In genomic region chr7:24701899-24702235, GRCh38 we compare ENCODE assay signal across 14 cellular contexts.
"Had no signal": no experiment of that assay in that cellular context is flagged by ENCODE, and none has a peak within 500 bp of the region (broad histone marks: within the 10 kb centered on the region; RNA-seq: fewer than 3 reads in every experiment).

No MANE protein-coding gene starts in this region.

- H3K27ac ChIP-seq: cardiac muscle cell, hepatocyte, sigmoid colon, stomach had no signal

- H3K9me3 Mint-ChIP-seq: activated naive CD4-positive, alpha-beta T cell treated with anti-CD3 and anti-CD28 coated beads for 36 hours; activated T-helper 17 cell treated with anti-CD3 and anti-CD28 coated beads, Interleukin-2, amount 50 U/mL, for 72 hours; memory B cell; natural killer cell had no signal

- H3K4me3 ChIP-seq: cardiac muscle cell, hepatocyte, left ventricle myocardium inferior, sigmoid colon, stomach had no signal

- DNase-seq: activated CD4-positive, CD25-positive, alpha-beta regulatory T cell treated with anti-CD3 and anti-CD28 coated beads, Interleukin-2, amount 50 U/mL, for 72 hours; activated naive CD4-positive, alpha-beta T cell treated with anti-CD3 and anti-CD28 coated beads for 36 hours; kidney; left ventricle myocardium inferior; natural killer cell; sigmoid colon; stimulated activated CD4-positive, alpha-beta T cell treated with anti-CD3 and anti-CD28 coated beads, Interleukin-12 subunit alpha, Interleukin-12 subunit beta, amount 100 ng/mL, for 4 hours; stimulated activated CD4-positive, alpha-beta T cell treated with anti-CD3 and anti-CD28 coated beads, Interleukin-2, amount 100 ng/mL, for 24 hours; stomach had no signal

- H3K36me3 Mint-ChIP-seq: natural killer cell had no signal

- H3K36me3 ChIP-seq: cardiac muscle cell, left ventricle myocardium inferior, stomach had no signal

- H3K4me2 ChIP-seq: hepatocyte had no signal

- H3K79me2 ChIP-seq: hepatocyte had no signal

- H3K27ac Mint-ChIP-seq: activated naive CD4-positive, alpha-beta T cell treated with anti-CD3 and anti-CD28 coated beads for 36 hours; activated T-helper 17 cell treated with anti-CD3 and anti-CD28 coated beads, Interleukin-2, amount 50 U/mL, for 72 hours; memory B cell; natural killer cell had no signal

- H3K4me3 Mint-ChIP-seq: activated naive CD4-positive, alpha-beta T cell treated with anti-CD3 and anti-CD28 coated beads for 36 hours; activated T-helper 17 cell treated with anti-CD3 and anti-CD28 coated beads, Interleukin-2, amount 50 U/mL, for 72 hours; memory B cell; natural killer cell had no signal

- H2AFZ ChIP-seq: hepatocyte had no signal

- H3K4me1 Mint-ChIP-seq: activated T-helper 17 cell treated with anti-CD3 and anti-CD28 coated beads, Interleukin-2, amount 50 U/mL, for 72 hours had no signal

- H3K27me3 Mint-ChIP-seq: activated T-helper 17 cell treated with anti-CD3 and anti-CD28 coated beads, Interleukin-2, amount 50 U/mL, for 72 hours; memory B cell had no signal

- H3K9me3 ChIP-seq: left ventricle myocardium inferior, sigmoid colon, stomach had no signal

- ATAC-seq: activated T-helper 17 cell treated with anti-CD3 and anti-CD28 coated beads, Interleukin-2, amount 50 U/mL, for 72 hours; esophagus mucosa; natural killer cell had no signal

- H3K27me3 ChIP-seq: cardiac muscle cell, hepatocyte, sigmoid colon, stomach had no signal
